Comparison of ENCODE assay signal across 17 cellular contexts in genomic region chr2:227674485-227674884, GRCh38. TPM values are rescaled to one million over a fixed set of nuclear protein-coding genes. Genes with fewer than 3 reads are reported as not detected.
DNase-seq lines count a peak whose midpoint lies in the region; ATAC-seq and TF ChIP-seq lines count a peak whose summit lies in the region.
"Had no signal": no experiment of that assay in that cellular context is flagged by ENCODE, and none has a peak within 500 bp of the region (broad histone marks: within the 10 kb centered on the region; RNA-seq: fewer than 3 reads in every experiment).

No MANE protein-coding gene starts in this region.

- no peak for DNase-seq in adipocyte (ENCODE audit: low read depth)
- peak; percentile 19 for DNase-seq in fibroblast of villous mesenchyme (ENCODE audit: low read depth)
- no peak for DNase-seq in sciatic nerve (ENCODE audit: low spot score)
- DNase-seq in G401 (ENCODE audit: low spot score), result no peak
- DNase-seq in activated CD4-positive, alpha-beta T cell treated with anti-CD3 and anti-CD28 coated beads, Interleukin-2, amount 50 U/mL, for 1 hour, result no peak
- no peak for DNase-seq in stimulated activated CD4-positive, alpha-beta T cell treated with anti-CD3 and anti-CD28 coated beads, Interleukin-12 subunit alpha, Interleukin-12 subunit beta, amount 100 ng/mL, for 4 hours
- DNase-seq: BE2C; C1 segment of cervical spinal cord; CD4-positive, CD25-positive, alpha-beta regulatory T cell; CD8-positive, alpha-beta memory T cell; COR-L47; DMS 273 treated with DMSO at 0.1 percent for 48 hours; DMS53; GDM1; GM23248; HCEC 1CT had no signal

- no peak overlapping the region for H3K4me3 ChIP-seq in adipocyte (ENCODE audit: low read length)
- no peak overlapping the region for H3K4me3 ChIP-seq in fibroblast of villous mesenchyme (ENCODE audit: low read depth, low read length)
- H3K4me3 ChIP-seq: GM23248 had no signal

- no peaks in the 10 kb centered on the region for H3K27me3 ChIP-seq in adipocyte (replicated peaks; ENCODE audit: control insufficient read depth, insufficient read depth, low read length)
- H3K27me3 ChIP-seq: BE2C had no signal

- H3K4me1 ChIP-seq in adipocyte (ENCODE audit: control insufficient read depth, insufficient read depth, low read length), result peaks cover 38% of the 10 kb centered on the region
- H3K4me1 ChIP-seq: BE2C had no signal

- no peak for TF ChIP-seq CTCF in fibroblast of villous mesenchyme (IDR thresholded peaks at IDR 0.05; ENCODE audit: insufficient read depth, low read depth, low read length)

- in situ Hi-C loops in G401 (cut with HindIII; ENCODE audit: low sequenced_read_pairs), result no loop called here

- H3K9me3 ChIP-seq in adipocyte (ENCODE audit: control insufficient read depth, low read length), result no peaks in the 10 kb centered on the region
- H3K9me3 ChIP-seq: BE2C had no signal

- ATAC-seq in sciatic nerve, result peak; percentile 73

- H3K36me3 ChIP-seq in adipocyte (ENCODE audit: control insufficient read depth, insufficient read depth, low read length, severe bottlenecking), result no peaks in the 10 kb centered on the region
- H3K36me3 ChIP-seq: BE2C had no signal

- H3K9ac ChIP-seq in adipocyte (ENCODE audit: low read length), result peak overlapping the region; percentile 72
- H3K9ac ChIP-seq: GM23248 had no signal

- intact Hi-C loops in sciatic nerve (cut with DNase I), result no loop called here

RNA-seq across cellular contexts. Expression of gene SCYGR5, which starts 7.9 kb away (rescaled TPM):
- total RNA-seq in fibroblast of villous mesenchyme (not detected in 2 replicates), sciatic nerve (not detected)
- total RNA-seq in G401 (2014; rRNA removed; shearing (Covaris generic)), result not detected in 2 replicates
- total RNA-seq: A172; CD4-positive, CD25-positive, alpha-beta regulatory T cell; CD8-positive, alpha-beta memory T cell; GM23248 had no signal

RNA-seq across cellular contexts. Expression of gene SLC19A3, which starts 43.3 kb away (rescaled TPM):
- total RNA-seq in fibroblast of villous mesenchyme (under 0.01 and 0.32 TPM in 2 replicates), sciatic nerve (7.1 TPM)
- not detected in 2 replicates for total RNA-seq in G401 (2014; rRNA removed; shearing (Covaris generic))
- total RNA-seq: CD4-positive, CD25-positive, alpha-beta regulatory T cell; CD8-positive, alpha-beta memory T cell had no signal

RNA-seq across cellular contexts. Expression of gene SCYGR6, which starts 50.1 kb away (rescaled TPM):
- total RNA-seq in fibroblast of villous mesenchyme (not detected in 2 replicates), sciatic nerve (not detected)
- not detected in 2 replicates for total RNA-seq in G401 (2014; rRNA removed; shearing (Covaris generic))
- total RNA-seq: A172; CD4-positive, CD25-positive, alpha-beta regulatory T cell; CD8-positive, alpha-beta memory T cell; GM23248 had no signal

RNA-seq across cellular contexts. Expression of gene SCYGR7, which starts 53.6 kb away (rescaled TPM):
- not detected in 2 replicates for total RNA-seq in fibroblast of villous mesenchyme
- total RNA-seq in sciatic nerve, result not detected
- total RNA-seq in G401 (2014; rRNA removed; shearing (Covaris generic)), result not detected in 2 replicates
- total RNA-seq: A172; CD4-positive, CD25-positive, alpha-beta regulatory T cell; CD8-positive, alpha-beta memory T cell; GM23248 had no signal

RNA-seq across cellular contexts. Expression of gene SCYGR4, which starts 57.2 kb away (rescaled TPM):
- total RNA-seq in fibroblast of villous mesenchyme, result not detected in 2 replicates
- not detected for total RNA-seq in sciatic nerve
- total RNA-seq in G401 (2014; rRNA removed; shearing (Covaris generic)), result not detected in 2 replicates
- total RNA-seq: A172; CD4-positive, CD25-positive, alpha-beta regulatory T cell; CD8-positive, alpha-beta memory T cell; GM23248 had no signal
